Comparison of ENCODE assay signal across 12 cellular contexts in genomic region chr13:111210945-111211469, GRCh38.
DNase-seq lines count a peak whose midpoint lies in the region; ATAC-seq, FAIRE-seq and TF ChIP-seq lines count a peak whose summit lies in the region.
"Had no signal": no experiment of that assay in that cellular context is flagged by ENCODE, and none has a peak within 500 bp of the region (broad histone marks: within the 10 kb centered on the region; RNA-seq: fewer than 3 reads in every experiment).

No MANE protein-coding gene starts in this region.

- H3K79me2 ChIP-seq in H1 (ENCODE audit: control insufficient read depth in 1 of 2, insufficient read depth in 2 of 2, low read length in 2 of 2) = peaks cover 0 to 90% of the 10 kb centered on the region in 2 experiments; a peak in 3 of 4 replicates

- peaks cover 7% of the 10 kb centered on the region for H3K36me3 Mint-ChIP-seq in nephron (ENCODE audit: low read depth)

- no peaks in the 10 kb centered on the region for H3K9me3 Mint-ChIP-seq in nephron
- H3K9me3 Mint-ChIP-seq: dendritic cell treated with granulocyte-macrophage colony-stimulating factor and Interleukin-4, amounts not matched to agents 40 ng/mL and 50 ng/mL, for 4 days had no signal

- H3K4me3 Mint-ChIP-seq in nephron = peak overlapping the region in 2 of 3 experiments; percentile 22 to 52
- H3K4me3 Mint-ChIP-seq: dendritic cell treated with granulocyte-macrophage colony-stimulating factor and Interleukin-4, amounts not matched to agents 40 ng/mL and 50 ng/mL, for 4 days had no signal

- H3K9me3 ChIP-seq in right atrium auricular region (no peaks in the 10 kb centered on the region), H1 (ENCODE audit: insufficient read depth in 2 of 2, low read depth in 1 of 2, low read length in 1 of 2) (no peaks in the 10 kb centered on the region), testis (no peaks in the 10 kb centered on the region)

- DNase-seq in left ventricle myocardium superior = no peak
- DNase-seq in right atrium auricular region (ENCODE audit: low spot score) = no peak
- no peak for DNase-seq in H1 (ENCODE audit: low read depth in 1 of 2, low spot score in 2 of 2)
- no peak for DNase-seq in testis
- DNase-seq in frontal cortex (ENCODE audit: low spot score in 2 of 2) = no peak
- DNase-seq in NCI-H2196 (lab: John Stamatoyannopoulos, UW; ENCODE audit: unreplicated experiment) = no peak
- DNase-seq: AML-193, NCI-H1436 treated with DMSO at 0.1 percent for 48 hours had no signal

- no peak overlapping the region for H2BK15ac ChIP-seq in H1 (ENCODE audit: low read length)

- H3K27ac ChIP-seq in right atrium auricular region = peak overlapping the region in 1 of 2 donors; percentile 15
- H3K27ac ChIP-seq in H1 (ENCODE audit: low read depth, low read length) = no peak overlapping the region; the same call in 1 of the 2 replicates
- no peak overlapping the region for H3K27ac ChIP-seq in testis
- H3K27ac ChIP-seq: PC-9 had no signal

- H3K36me3 ChIP-seq in right atrium auricular region (no peaks in the 10 kb centered on the region), H1 (ENCODE audit: control insufficient read depth in 2 of 4, insufficient read depth in 4 of 4, low read length in 3 of 4) (no peaks in the 10 kb centered on the region), testis (ENCODE audit: low read depth, missing control alignments) (no peaks in the 10 kb centered on the region)

- no peak overlapping the region for H3K9ac ChIP-seq in H1 (replicated peaks in 1 of 4; ENCODE audit: extremely low read depth in 1 of 4, low read depth in 3 of 4, low read length in 3 of 4)

- peaks cover 3 to 14% of the 10 kb centered on the region in 2 experiments for H4K20me1 ChIP-seq in H1 (replicated peaks in 1 of 2; ENCODE audit: control insufficient read depth in 1 of 2, insufficient read depth in 2 of 2, low read length in 2 of 2)

- H3K79me1 ChIP-seq in H1 (ENCODE audit: low read depth, low read length) = peaks cover 21% of the 10 kb centered on the region

- no peak overlapping the region; the same call in 1 of the 2 replicates for H4K8ac ChIP-seq in H1 (ENCODE audit: extremely low read depth, insufficient read depth, low read length)

- POLR2A ChIA-PET in H1 (lab: Charles Lee; ENCODE audit: partially characterized antibody) = interaction anchor here (0.7 kb wide), 1 partner anchor 968 kb away, joined by 3 read pairs; no protein-coding TSS in a partner anchor

- peak overlapping the region; percentile 1 to 74; a peak in 3 of 4 replicates for H3K4me2 ChIP-seq in H1 (ENCODE audit: insufficient read depth in 1 of 2, low read depth in 2 of 2, low read length in 2 of 2)
- H3K4me2 ChIP-seq: PC-9 had no signal

- no peak overlapping the region for H3K56ac ChIP-seq in H1 (replicated peaks; ENCODE audit: insufficient read length, low read depth, low read length)

- no peak overlapping the region; the same call in 1 of the 2 replicates for H3K18ac ChIP-seq in H1 (ENCODE audit: extremely low read depth, low read length)

- H3K27ac Mint-ChIP-seq in nephron = peak overlapping the region; percentile 75 to 88 (median 83)
- H3K27ac Mint-ChIP-seq: dendritic cell treated with granulocyte-macrophage colony-stimulating factor and Interleukin-4, amounts not matched to agents 40 ng/mL and 50 ng/mL, for 4 days had no signal

- H2AFZ ChIP-seq in H1 (ENCODE audit: low read length) = no peak overlapping the region
- H2AFZ ChIP-seq: PC-9 had no signal

- H3K4me1 ChIP-seq in right atrium auricular region = peaks cover 0 to 76% of the 10 kb centered on the region in 2 donors
- H3K4me1 ChIP-seq in H1 (replicated peaks in 1 of 4; ENCODE audit: control insufficient read depth in 3 of 4, insufficient read depth in 4 of 4, low read length in 3 of 4) = peaks cover 14 to 43% (median 38%) of the 10 kb centered on the region in 4 experiments
- peaks cover 15% of the 10 kb centered on the region for H3K4me1 ChIP-seq in testis

- ATAC-seq in left ventricle myocardium superior (peak; percentile 7), GM19328 (IDR thresholded peaks at IDR 0.05; ENCODE audit: unreplicated experiment) (no peak)

- no peak overlapping the region for H4K91ac ChIP-seq in H1 (replicated peaks; ENCODE audit: insufficient read length, low read length)

- no peak overlapping the region for H2BK120ac ChIP-seq in H1 (replicated peaks; ENCODE audit: low read depth, low read length)

- no peaks in the 10 kb centered on the region for H3K27me3 Mint-ChIP-seq in nephron (ENCODE audit: low read depth)
- H3K27me3 Mint-ChIP-seq: dendritic cell treated with granulocyte-macrophage colony-stimulating factor and Interleukin-4, amounts not matched to agents 40 ng/mL and 50 ng/mL, for 4 days had no signal

- WGBS in H1 (ENCODE audit: extremely low coverage in 1 of 2, insufficient coverage in 1 of 2, insufficient read length in 1 of 2, insufficient replicate concordance in 2 of 2, low coverage in 1 of 2, low lambda C conversion rate in 2 of 2, missing lambda C conversion rate in 1 of 2), 2 experiments = 77 to 80% methylated on average over 1 to 8 of the region's 8 CpGs
- 51 to 58% methylated on average over 8 of the region's 8 CpGs for WGBS in testis, 2 donors

- no peak overlapping the region for H3K14ac ChIP-seq in H1 (ENCODE audit: insufficient read length)

- no peak overlapping the region for H2BK20ac ChIP-seq in H1 (ENCODE audit: low read length)

- TF ChIP-seq POLR2A in H1 (IDR thresholded peaks at IDR 0.05; ENCODE audit: control extremely low read depth in 1 of 2, low read depth in 2 of 2, low read length in 2 of 2) (no peak), testis (IDR thresholded peaks at IDR 0.05) (no peak)

- H3K23ac ChIP-seq in H1 (ENCODE audit: insufficient read length) = no peak overlapping the region

- no peak overlapping the region for H2AK5ac ChIP-seq in H1 (ENCODE audit: low read depth, low read length)

- no peak for TF ChIP-seq EP300 in H1 (IDR thresholded peaks at IDR 0.05; ENCODE audit: borderline replicate concordance in 1 of 2, low read depth in 2 of 2, low read length in 2 of 2)

- no peak overlapping the region for H3K4ac ChIP-seq in H1 (replicated peaks; ENCODE audit: insufficient read length, low read depth, low read length)

- TF ChIP-seq CTCF in right atrium auricular region (IDR thresholded peaks at IDR 0.05) (no peak), H1 (IDR thresholded peaks at IDR 0.05; ENCODE audit: control extremely low read depth in 1 of 3, insufficient read depth in 1 of 3, low read depth in 1 of 3, low read length in 3 of 3) (no peak), nephron (IDR thresholded peaks at IDR 0.05; ENCODE audit: unreplicated experiment in 3 of 3) (no peak), testis (IDR thresholded peaks at IDR 0.05) (no peak)

- peak overlapping the region; percentile 30; the same call in 1 of the 2 replicates for H2BK12ac ChIP-seq in H1 (ENCODE audit: low read depth, low read length)

- no peak for TF ChIP-seq RAD21 in H1 (IDR thresholded peaks at IDR 0.05 in 1 of 2, conservative IDR thresholded peaks at IDR 0.05 in 1 of 2; ENCODE audit: low read depth in 2 of 2, low read length in 2 of 2)

- intact Hi-C loops in left ventricle myocardium superior (cut with micrococcal nuclease) = loop anchor here (10.0 kb wide), 2 partner anchors 56 to 146 kb away; no protein-coding TSS in a partner anchor
- intact Hi-C loops in testis (cut with DNase I; ENCODE audit: low total_unique reads) = loop anchor here (10.0 kb wide), 1 partner anchor 146 kb away; no protein-coding TSS in a partner anchor

- H2BK5ac ChIP-seq in H1 (ENCODE audit: low read depth, low read length) = 0 out of 2 replicates have a peak overlapping the region, but pooled peaks have one; percentile 48

- H3K27me3 ChIP-seq in right atrium auricular region = no peaks in the 10 kb centered on the region
- no peaks in the 10 kb centered on the region for H3K27me3 ChIP-seq in H1 (replicated peaks in 1 of 4; ENCODE audit: control insufficient read depth in 3 of 4, extremely low read depth in 1 of 4, insufficient read depth in 3 of 4, low read length in 3 of 4)
- H3K27me3 ChIP-seq in testis = no peaks in the 10 kb centered on the region

- no peak overlapping the region for H3K4me3 ChIP-seq in right atrium auricular region
- H3K4me3 ChIP-seq in H1 (ENCODE audit: extremely low read depth in 1 of 4, insufficient read depth in 2 of 4, low read depth in 3 of 4, low read length in 4 of 4) = 0 out of 8 replicates have a peak overlapping the region, but pooled peaks of 1 of the 4 experiments have one; percentile 19
- no peak overlapping the region for H3K4me3 ChIP-seq in testis
- H3K4me3 ChIP-seq: PC-9 had no signal

- FAIRE-seq in H1 (lab: Jason Lieb, UNC) (no peak), frontal cortex (lab: Jason Lieb, UNC) (no peak)

- CTCF ChIA-PET in H1 (lab: Charles Lee; ENCODE audit: partially characterized antibody) = interaction anchor here (0.6 to 9.6 kb wide), 8 partner anchors 11 to 1711 kb away, joined by 3 to 65 read pairs (median 4); no protein-coding TSS in a partner anchor

- H3K23me2 ChIP-seq in H1 (ENCODE audit: low read depth, low read length) = no peaks in the 10 kb centered on the region

- H4K5ac ChIP-seq in H1 (ENCODE audit: insufficient read length, low read depth, low read length) = no peak overlapping the region

- peaks cover 62% of the 10 kb centered on the region for H3K4me1 Mint-ChIP-seq in nephron

TF ChIP-seq in H1, 55 proteins besides CTCF, POLR2A, EP300 and RAD21:
- TF ChIP-seq NRF1 (IDR thresholded peaks at IDR 0.05; ENCODE audit: low read depth, low read length) (no peak), HDAC6 (IDR thresholded peaks at IDR 0.05; ENCODE audit: low read depth, low read length) (no peak), RFX5 (IDR thresholded peaks at IDR 0.05; ENCODE audit: borderline replicate concordance, low read depth, low read length) (no peak), CHD1 (IDR thresholded peaks at IDR 0.05; ENCODE audit: low read depth, low read length) (no peak), TEAD4 (IDR thresholded peaks at IDR 0.05; ENCODE audit: low read depth, low read length) (no peak), PHF8 (conservative IDR thresholded peaks at IDR 0.05; ENCODE audit: low read depth, low read length) (no peak), EGR1 (IDR thresholded peaks at IDR 0.05; ENCODE audit: borderline replicate concordance, low read depth, low read length) (no peak), RNF2 (IDR thresholded peaks at IDR 0.05; ENCODE audit: borderline replicate concordance, low read depth, low read length, missing control alignments, poor library complexity, severe bottlenecking) (no peak)
